ENCODE assay signal across 10 cellular contexts in the genomic region with DNA sequence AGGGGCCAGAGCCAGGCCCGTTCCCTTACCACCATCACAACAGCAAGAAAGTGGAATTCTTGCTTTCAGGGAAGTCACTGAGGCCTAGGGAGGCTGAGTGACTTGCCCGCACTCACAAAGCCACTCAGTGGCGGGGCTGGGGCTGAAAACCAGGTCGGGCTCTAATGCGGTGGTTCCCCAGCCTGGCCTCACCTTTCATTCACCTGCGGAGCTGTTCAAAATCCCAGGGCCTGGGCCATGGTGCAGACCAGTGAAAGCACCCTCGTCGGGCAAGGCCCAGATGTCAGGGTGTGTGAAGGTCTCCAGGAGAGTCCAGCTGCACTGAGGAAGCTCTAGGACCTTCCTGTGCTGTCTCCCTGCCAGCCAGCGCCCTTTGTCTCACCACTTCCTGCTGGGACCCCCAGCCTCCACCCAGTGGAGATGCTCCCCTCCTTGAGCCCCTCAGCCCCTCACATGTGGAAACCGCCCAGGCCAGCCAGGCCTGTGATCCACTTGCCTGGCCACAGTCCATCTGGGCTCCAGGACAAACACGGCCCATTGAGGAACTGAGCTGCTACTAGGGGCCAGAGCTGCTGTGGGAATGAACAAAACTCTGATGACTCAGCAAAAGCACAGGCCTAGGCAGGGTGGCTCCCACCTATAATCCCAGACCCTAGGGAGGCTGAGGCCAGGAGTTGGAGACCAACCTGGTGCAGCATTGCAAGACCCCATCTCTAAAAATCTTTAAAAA. TPM values are rescaled to one million over a fixed set of nuclear protein-coding genes. Genes with fewer than 3 reads are reported as not detected.
DNase-seq lines count a peak whose midpoint lies in the region; ATAC-seq and TF ChIP-seq lines count a peak whose summit lies in the region.
"Not testable (repeated sequence)": the region's sequence is repeated elsewhere in the genome, so short reads cannot be mapped to it uniquely, and the experiment has no call there.
"Had no signal": no experiment of that assay in that cellular context is flagged by ENCODE, and none has a peak within 500 bp of the region (broad histone marks: within the 10 kb centered on the region; RNA-seq: fewer than 3 reads in every experiment).

No MANE protein-coding gene starts in this region.

- H3K4me3 ChIP-seq in LNCaP clone FGC (ENCODE audit: low read depth, low read length): peak overlapping the region; percentile 50
- peak overlapping the region; percentile 65 for H3K4me3 ChIP-seq in coronary artery
- H3K4me3 ChIP-seq in heart right ventricle: peak overlapping the region; percentile 8 to 54 (median 50)
- peak overlapping the region; percentile 39 for H3K4me3 ChIP-seq in lung
- not testable (repeated sequence) for H3K4me3 ChIP-seq in osteoblast (ENCODE audit: insufficient read depth, low read length)
- peak overlapping the region; percentile 25 to 39 (median 32) for H3K4me3 ChIP-seq in stomach

- peak overlapping the region in 1 of 2 donors; percentile 71 for H3K27ac ChIP-seq in coronary artery
- H3K27ac ChIP-seq in heart right ventricle: peak overlapping the region in 9 of 10 donors; percentile 52 to 84 (median 72)
- peak overlapping the region in 1 of 2 donors; percentile 86 for H3K27ac ChIP-seq in lung (ENCODE audit: low read depth in 1 of 2, low read length in 1 of 2)
- not testable (repeated sequence) for H3K27ac ChIP-seq in osteoblast (ENCODE audit: low read depth, low read length)
- peak overlapping the region; percentile 32 to 80 (median 65) for H3K27ac ChIP-seq in stomach

- H3K36me3 ChIP-seq in heart right ventricle (peaks cover 0 to 36% (median 0%) of the 10 kb centered on the region in 9 donors), lung (ENCODE audit: control insufficient read depth in 2 of 2, insufficient read depth in 2 of 2, low read length in 2 of 2) (peaks cover 0 to 12% of the 10 kb centered on the region in 2 donors), stomach (peaks cover 0 to 37% (median 18%) of the 10 kb centered on the region in 4 donors)
- not testable (repeated sequence) for H3K36me3 ChIP-seq in osteoblast (ENCODE audit: insufficient read depth, low read length)

- H3K27me3 ChIP-seq in heart right ventricle; lung (ENCODE audit: control insufficient read depth, insufficient read depth); osteoblast (ENCODE audit: insufficient read depth, low read length); stomach: not testable (repeated sequence)

- H3K4me2 ChIP-seq in osteoblast (ENCODE audit: insufficient read depth, low read length): not testable (repeated sequence)

- not testable (repeated sequence) for H4K20me1 ChIP-seq in osteoblast (ENCODE audit: insufficient read depth, low read length)

- TF ChIP-seq POLR2A in stomach (IDR thresholded peaks at IDR 0.05): not testable (repeated sequence)

- DNase-seq in LNCaP clone FGC (ENCODE audit: low read depth); coronary artery (ENCODE audit: low spot score); heart right ventricle; lung (ENCODE audit: low spot score); stomach: not testable (repeated sequence)
- peak; percentile 56 for DNase-seq in activated CD8-positive, alpha-beta memory T cell treated with anti-CD3 and anti-CD28 coated beads for 24 hours
- peak; percentile 54 for DNase-seq in osteoblast (ENCODE audit: insufficient read length, low spot score, missing footprints)

- not testable (repeated sequence) for TF ChIP-seq EP300 in stomach (IDR thresholded peaks at IDR 0.05)

- not testable (repeated sequence) for TF ChIP-seq CTCF in LNCaP clone FGC (IDR thresholded peaks at IDR 0.05; ENCODE audit: control insufficient read depth, extremely low read depth, insufficient read depth); coronary artery (IDR thresholded peaks at IDR 0.05); heart right ventricle (IDR thresholded peaks at IDR 0.05); lung (IDR thresholded peaks at IDR 0.05; ENCODE audit: control extremely low read depth, extremely low read depth); osteoblast (IDR thresholded peaks at IDR 0.05; ENCODE audit: extremely low read depth, low read depth, low read length); stomach (IDR thresholded peaks at IDR 0.05)

- intact Hi-C loops in heart right ventricle (cut with DNase I); stomach (cut with DNase I; ENCODE audit: low total_unique reads): not testable (repeated sequence)

- H2AFZ ChIP-seq in osteoblast (ENCODE audit: low read length): not testable (repeated sequence)

- ATAC-seq in heart right ventricle: peak in 6 of 8 donors; percentile 7 to 39 (median 30)
- ATAC-seq in lung (ENCODE audit: insufficient read depth, low FRiP score): peak; percentile 10

- H3K79me2 ChIP-seq in osteoblast (ENCODE audit: insufficient read depth, low read length): not testable (repeated sequence)

- 71 to 81% methylated on average over 10 of the region's 11 CpGs for WGBS in heart right ventricle, 2 donors
- WGBS in lung, 2 donors: 48 to 66% methylated on average over 10 to 11 of the region's 11 CpGs
- 66 to 73% (median 68%) methylated on average over 8 to 10 of the region's 11 CpGs for WGBS in stomach, 5 donors

- H3K4me1 ChIP-seq in heart right ventricle (peaks cover 0 to 23% (median 16%) of the 10 kb centered on the region in 9 donors), lung (ENCODE audit: control insufficient read depth in 2 of 2, insufficient read depth in 2 of 2, low read length in 2 of 2) (peaks cover 0 to 24% of the 10 kb centered on the region in 2 donors), stomach (peaks cover 12 to 37% (median 21%) of the 10 kb centered on the region in 4 donors)
- H3K4me1 ChIP-seq in osteoblast (ENCODE audit: insufficient read depth, low read length): not testable (repeated sequence)

- not testable (repeated sequence) for H3K9me3 ChIP-seq in heart right ventricle; lung (ENCODE audit: control insufficient read depth in 2 of 2, insufficient read depth in 1 of 2, low read length in 1 of 2); osteoblast (ENCODE audit: low read depth, low read length); stomach

RNA-seq across cellular contexts. Expression of a gene that starts 0.8 kb away (rescaled TPM):
- 10 to 100 TPM in 9 of 10 donors, 1 to 10 TPM in 1; 8.3 to 25.3 (median 17.0) TPM for total RNA-seq in heart right ventricle
- 10 to 100 TPM in 1 of 2 donors, 1 to 10 TPM in 1; 9.0 to 10.8 TPM for polyA plus RNA-seq in heart right ventricle
- total RNA-seq in lung: 10 to 100 TPM; 37.3 to 43.1 TPM
- 100 to 1,000 TPM in 1 of 2 donors, 10 to 100 TPM in 1; 34.6 to 118 TPM for polyA plus RNA-seq in lung
- 1.8 and 2.9 TPM in 2 replicates for total RNA-seq in osteoblast
- 10 to 100 TPM in 4 of 5 donors, 1 to 10 TPM in 1; 6.2 to 99.8 (median 66.9) TPM for total RNA-seq in stomach
- polyA plus RNA-seq in stomach: 10 to 100 TPM; 27.7 to 74.8 (median 34.4) TPM

RNA-seq across cellular contexts. Expression of a gene that starts 12.2 kb away (rescaled TPM):
- total RNA-seq in heart right ventricle (1 to 10 TPM in 2 of 10 donors, under 1 TPM in 8; 0.24 to 1.7 (median 0.64) TPM), lung (1 to 10 TPM; 3.7 to 6.4 TPM), osteoblast (not detected in 2 replicates), stomach (under 1 TPM in 3 of 5 donors, not detected in 2; 0.18 to 0.87 (median 0.43) TPM)
- polyA plus RNA-seq in heart right ventricle (1 to 10 TPM in 1 of 2 donors, under 1 TPM in 1; 0.28 to 1.2 TPM), lung (10 to 100 TPM in 1 of 2 donors, 1 to 10 TPM in 1; 5.7 to 14.2 TPM), stomach (1 to 10 TPM; 1.1 to 2.4 (median 1.5) TPM)

RNA-seq across cellular contexts. Expression of a gene that starts 28.8 kb away (rescaled TPM):
- total RNA-seq in heart right ventricle (under 1 TPM in 1 of 10 donors, not detected in 9; 0.61 TPM), lung (1 to 10 TPM in 1 of 2 donors, under 1 TPM in 1; 0.74 to 1.6 TPM), osteoblast (not detected in 2 replicates), stomach (1 to 10 TPM in 1 of 5 donors, not detected in 4; 1.0 TPM)
- polyA plus RNA-seq in heart right ventricle (not detected), lung (not detected), stomach (under 1 TPM in 1 of 3 donors, not detected in 2; 0.08 TPM)
- total RNA-seq: activated naive CD4-positive, alpha-beta T cell treated with anti-CD3 and anti-CD28 coated beads for 36 hours; mucosa of gallbladder; NCI-H460 had no signal

RNA-seq across cellular contexts. Expression of a gene that starts 55.3 kb away (rescaled TPM):
- 10 to 100 TPM; 11.1 to 20.9 (median 13.6) TPM for total RNA-seq in heart right ventricle
- polyA plus RNA-seq in heart right ventricle: 10 to 100 TPM; 17.1 to 35.1 TPM
- 10 to 100 TPM; 17.8 to 30.4 TPM for total RNA-seq in lung
- 10 to 100 TPM; 18.5 to 46.6 TPM for polyA plus RNA-seq in lung
- 9.4 and 13.4 TPM in 2 replicates for total RNA-seq in osteoblast
- 100 to 1,000 TPM in 1 of 5 donors, 10 to 100 TPM in 2, 1 to 10 TPM in 2; 4.3 to 115 (median 12.9) TPM for total RNA-seq in stomach
- polyA plus RNA-seq in stomach: 10 to 100 TPM; 32.2 to 52.5 (median 33.7) TPM
